Comparison of ENCODE assay signal across 1 cellular context in the genomic region with DNA sequence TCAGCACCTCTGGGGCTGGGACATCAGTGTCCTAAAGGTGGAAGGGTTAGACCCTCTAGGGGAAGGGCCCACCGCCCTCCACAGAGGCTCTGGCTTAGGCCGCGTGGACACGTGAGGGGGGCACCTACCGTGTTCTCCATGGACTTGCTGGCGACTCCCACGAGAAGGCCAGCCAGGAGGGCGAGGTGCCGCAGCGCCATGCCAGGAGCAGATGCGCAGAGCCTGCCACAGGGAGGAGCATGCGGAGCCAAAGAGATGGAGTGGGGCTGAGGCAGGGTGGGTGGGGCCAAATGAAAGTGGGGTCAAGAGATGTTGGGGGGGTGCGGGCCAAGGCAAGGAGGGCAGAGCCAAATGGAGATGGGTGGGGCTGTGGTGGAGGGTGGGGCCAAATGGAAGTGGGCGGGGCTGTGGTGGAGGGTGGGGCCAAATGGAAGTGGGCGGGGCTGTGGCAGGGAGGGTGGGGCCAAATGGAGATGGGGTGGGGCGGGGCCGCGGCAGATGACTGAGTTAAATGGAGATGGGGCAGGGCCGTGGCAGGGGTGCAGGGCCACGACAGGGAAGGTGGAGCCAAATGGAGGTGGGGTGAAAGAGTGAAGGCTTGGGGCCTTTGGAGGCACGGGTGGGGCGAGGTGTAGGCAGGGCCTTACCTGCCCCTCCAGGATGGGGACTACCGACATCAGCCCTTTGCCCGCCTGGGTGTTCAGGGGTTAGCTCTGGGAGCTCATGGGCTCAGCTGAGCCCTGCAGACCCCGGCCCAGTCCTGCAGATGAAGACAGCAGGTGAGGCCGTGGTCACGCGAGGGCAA.
TF ChIP-seq lines count a peak whose summit lies in the region.

No MANE protein-coding gene starts in this region.

TF ChIP-seq in GM12878, 131 proteins besides CTCF, POLR2A, EP300 and RAD21:
- TF ChIP-seq SMAD5 (IDR thresholded peaks at IDR 0.05; ENCODE audit: low read depth), result no peak
- TF ChIP-seq RAD51 (IDR thresholded peaks at IDR 0.05), result no peak
- no peak for TF ChIP-seq LARP7 (IDR thresholded peaks at IDR 0.05)
- TF ChIP-seq ESRRA (IDR thresholded peaks at IDR 0.05; ENCODE audit: low read length), result no peak
